8 cellular contexts compared by ENCODE assay signal in the genomic region with DNA sequence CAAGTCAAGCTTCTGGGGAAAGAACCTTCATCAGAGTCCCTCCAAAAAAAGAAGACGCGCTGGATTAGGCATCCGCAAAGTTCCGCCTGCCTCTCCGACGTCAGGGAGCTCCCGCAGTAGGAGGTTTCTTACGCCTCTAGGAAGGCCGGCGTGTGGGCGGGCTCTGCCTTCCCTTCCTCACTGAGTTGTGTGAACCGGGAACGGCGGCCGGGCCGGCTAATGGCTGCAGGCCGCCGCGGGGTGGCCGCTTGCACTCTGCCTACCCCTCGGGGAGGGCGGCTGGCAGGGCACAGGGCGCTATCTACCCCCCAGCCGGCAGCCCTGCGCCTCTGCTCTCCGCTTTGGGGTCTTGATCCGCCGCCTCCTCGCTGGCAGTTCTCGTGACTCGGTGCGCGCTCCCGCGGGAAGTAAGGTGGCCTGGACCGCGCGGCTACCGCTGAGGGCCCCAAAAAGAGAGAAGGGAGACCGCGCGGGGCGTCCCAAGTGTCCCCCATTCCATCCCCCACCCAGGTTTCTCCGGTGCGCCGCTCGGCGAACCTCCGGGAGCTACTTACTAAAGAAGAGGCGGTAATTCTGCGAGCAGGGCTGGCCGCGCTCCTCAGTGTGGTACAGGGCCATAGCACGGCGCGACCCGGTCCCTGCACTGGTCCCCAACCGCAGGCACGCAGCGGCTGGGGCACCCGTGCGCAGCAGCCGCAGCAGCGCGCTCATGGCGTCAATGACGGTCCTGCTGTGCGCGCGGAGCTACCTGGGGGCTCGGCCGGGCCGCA. TPM values are rescaled to one million over a fixed set of nuclear protein-coding genes. Genes with fewer than 3 reads are reported as not detected.
DNase-seq lines count a peak whose midpoint lies in the region; ATAC-seq, FAIRE-seq and TF ChIP-seq lines count a peak whose summit lies in the region.

PPA2 (minus strand) TSS at position 723 of the 770 bp plus-strand sequence; CDS start at position 711, 12 bp downstream.

- H3K27me3 ChIP-seq in pancreas (no peaks in the 10 kb centered on the region), thyroid gland (no peaks in the 10 kb centered on the region)

- FAIRE-seq in pancreas (lab: Jason Lieb, UNC) = no peak

- H3K36me3 ChIP-seq in pancreas (no peaks in the 10 kb centered on the region), thyroid gland (no peaks in the 10 kb centered on the region)

- H3K4me1 ChIP-seq in pancreas (peaks cover 9 to 25% (median 10%) of the 10 kb centered on the region in 3 donors), thyroid gland (peaks cover 14 to 19% of the 10 kb centered on the region in 2 donors)

- TF ChIP-seq CTCF in GM10266 (IDR thresholded peaks at IDR 0.05; ENCODE audit: control insufficient read depth, insufficient read depth, low read depth, missing control alignments) (no peak), HFF-Myc (IDR thresholded peaks at IDR 0.05; ENCODE audit: low read depth, low read length, missing control alignments) (no peak), pancreas (IDR thresholded peaks at IDR 0.05) (no peak), thyroid gland (IDR thresholded peaks at IDR 0.05) (peak in 2 of 6 experiments; percentile 68 to 90)

- WGBS in pancreas, 2 donors = 0% methylated on average over 69 to 73 of the region's 73 CpGs
- 0% methylated on average over 22 to 27 of the region's 73 CpGs for WGBS in thyroid gland, 2 donors

- H3K9me3 ChIP-seq in pancreas (no peaks in the 10 kb centered on the region), thyroid gland (no peaks in the 10 kb centered on the region)

- TF ChIP-seq POLR2A in thyroid gland (IDR thresholded peaks at IDR 0.05) = peak; percentile 16 to 88

- H3K27ac ChIP-seq in pancreas = peak within 1 kb of the TSS; percentile 93 to 99 (median 98)
- H3K27ac ChIP-seq in thyroid gland = peak within 1 kb of the TSS; percentile 98 to 100 (median 98)

- ATAC-seq in Right ventricle myocardium inferior (peak; percentile 98), pancreas (peak; percentile 94 to 96 (median 94))

- DNase-seq in GM10266 (ENCODE audit: extremely low spot score) (peak; percentile 86), HFF-Myc (ENCODE audit: extremely low read depth, low read depth) (peak; percentile 48), MV-4-11 (lab: John Stamatoyannopoulos, UW) (peak; percentile 86), SW 1271 (lab: John Stamatoyannopoulos, UW) (peak; percentile 37 to 73), Right ventricle myocardium inferior (ENCODE audit: missing footprints) (peak; percentile 96), pancreas (peak; percentile 70 to 94 (median 84)), thyroid gland (peak; percentile 89 to 90)
- DNase-seq in activated naive CD8-positive, alpha-beta T cell treated with anti-CD3 and anti-CD28 coated beads, Interleukin-2, amount 50 U/mL, for 16 hours (ENCODE audit: low read depth, low spot score) = peak; percentile 69

- peak within 1 kb of the TSS; percentile 86 for H3K4me3 ChIP-seq in HFF-Myc (replicated peaks; ENCODE audit: low read depth, low read length)
- H3K4me3 ChIP-seq in pancreas = peak within 1 kb of the TSS; percentile 79 to 92 (median 86)
- peak within 1 kb of the TSS; percentile 79 to 85 (median 82) for H3K4me3 ChIP-seq in thyroid gland (replicated peaks in 1 of 3)

- intact Hi-C loops in Right ventricle myocardium inferior (cut with DNase I) (loop anchor here (5.0 to 10.0 kb wide), 2 partner anchors 99 to 231 kb away; no protein-coding TSS in a partner anchor), pancreas (cut with DNase I) (loop anchor here in 1 of 3 donors (5.0 kb wide), 1 partner anchor 331 kb away; no protein-coding TSS in a partner anchor), thyroid gland (cut with DNase I) (loop anchor here (5.0 kb wide), 1 partner anchor 326 kb away; the partner anchor contains the start of gene TET2)

RNA-seq across cellular contexts. Expression of gene PPA2, which starts in this region (rescaled TPM):
- 89.5 TPM for total RNA-seq in Right ventricle myocardium inferior
- 10 to 100 TPM; 25.3 to 46.0 (median 39.3) TPM for total RNA-seq in pancreas
- polyA plus RNA-seq in pancreas = 10 to 100 TPM; 29.4 to 56.3 TPM
- 100 to 1,000 TPM; 182 to 435 (median 311) TPM for total RNA-seq in thyroid gland

Comparison
In these comparisons a context has a peak if more than half of its experiments do, and no peak if none do; other contexts are left out.
1. Peak in every context shown above with its lines: DNase-seq, ATAC-seq, H3K4me3 ChIP-seq and H3K27ac ChIP-seq.